ENCODE assay signal across 23 cellular contexts in genomic region chr9:16102154-16102553, GRCh38.
"Had no signal": no experiment of that assay in that cellular context is flagged by ENCODE, and none has a peak within 500 bp of the region (broad histone marks: within the 10 kb centered on the region; RNA-seq: fewer than 3 reads in every experiment).

No MANE protein-coding gene starts in this region.

- DNase-seq: activated B cell treated with CpG ODN at 0.5 μM for 24 hours; activated CD4-positive, alpha-beta T cell treated with anti-CD3 and anti-CD28 coated beads, Interleukin-2, amount 50 U/mL, for 1 hour; activated CD8-positive, alpha-beta T cell treated with anti-CD3 and anti-CD28 coated beads for 36 hours; activated gamma-delta T cell treated with Interleukin-2 at 50 U/mL for 16 hours; activated T-cell treated with anti-CD3 and anti-CD28 coated beads, Interleukin-2, amount 50 U/mL, for 4 hours; dermis blood vessel endothelial cell; effector CD4-positive, alpha-beta T cell; esophagus squamous epithelium; glutamatergic neuron; left cardiac atrium; mammary epithelial cell; stimulated activated CD4-positive, alpha-beta T cell treated with anti-CD3 and anti-CD28 coated beads, Interleukin-12 subunit alpha, Interleukin-12 subunit beta, amount 100 ng/mL, for 4 hours; stimulated activated CD4-positive, alpha-beta T cell treated with anti-CD3 and anti-CD28 coated beads, Interleukin-4, amount 100 ng/mL, for 1 hour; stimulated activated naive CD8-positive, alpha-beta T cell treated with anti-CD3 and anti-CD28 coated beads, Interleukin-15, Interleukin-2, amounts not matched to agents 100 U/mL and 50 U/mL, for 24 hours; T-cell; testis; trophoblast cell had no signal

- H3K9me3 Mint-ChIP-seq: activated B cell treated with CpG ODN at 0.5 μM for 24 hours; activated CD8-positive, alpha-beta T cell treated with anti-CD3 and anti-CD28 coated beads for 36 hours; activated naive CD4-positive, alpha-beta T cell treated with anti-CD3 and anti-CD28 coated beads, Interleukin-2, amount 50 U/mL, for 72 hours; activated T-cell treated with anti-CD3 and anti-CD28 coated beads, Interleukin-2, amount 50 U/mL, for 4 hours; activated T-helper 17 cell treated with anti-CD3 and anti-CD28 coated beads, Interleukin-2, amount 50 U/mL, for 72 hours; T-cell had no signal

- H3K36me3 ChIP-seq: esophagus squamous epithelium, vagina had no signal

- H3K27me3 Mint-ChIP-seq: activated B cell treated with CpG ODN at 0.5 μM for 24 hours; activated CD8-positive, alpha-beta T cell treated with anti-CD3 and anti-CD28 coated beads for 36 hours; activated T-helper 17 cell treated with anti-CD3 and anti-CD28 coated beads, Interleukin-2, amount 50 U/mL, for 72 hours; T-cell had no signal

- H3K4me3 ChIP-seq: esophagus squamous epithelium, skin epidermis, testis, vagina had no signal

- H3K4me1 Mint-ChIP-seq: activated B cell treated with CpG ODN at 0.5 μM for 24 hours; activated T-helper 17 cell treated with anti-CD3 and anti-CD28 coated beads, Interleukin-2, amount 50 U/mL, for 72 hours; T-cell had no signal

- H3K36me3 Mint-ChIP-seq: activated naive CD4-positive, alpha-beta T cell treated with anti-CD3 and anti-CD28 coated beads, Interleukin-2, amount 50 U/mL, for 72 hours; T-cell had no signal

- H3K4me3 Mint-ChIP-seq: activated B cell treated with CpG ODN at 0.5 μM for 24 hours; activated CD8-positive, alpha-beta T cell treated with anti-CD3 and anti-CD28 coated beads for 36 hours; activated T-cell treated with anti-CD3 and anti-CD28 coated beads, Interleukin-2, amount 50 U/mL, for 4 hours; activated T-helper 17 cell treated with anti-CD3 and anti-CD28 coated beads, Interleukin-2, amount 50 U/mL, for 72 hours; T-cell had no signal

- H3K27ac ChIP-seq: epithelial cell of prostate, esophagus squamous epithelium, skin epidermis, testis, vagina had no signal

- H3K27me3 ChIP-seq: esophagus squamous epithelium, testis, vagina had no signal

- ATAC-seq: activated CD8-positive, alpha-beta T cell treated with anti-CD3 and anti-CD28 coated beads for 36 hours; activated naive CD4-positive, alpha-beta T cell treated with anti-CD3 and anti-CD28 coated beads, Interleukin-2, amount 50 U/mL, for 72 hours; activated T-cell treated with anti-CD3 and anti-CD28 coated beads, Interleukin-2, amount 50 U/mL, for 4 hours; activated T-helper 17 cell treated with anti-CD3 and anti-CD28 coated beads, Interleukin-2, amount 50 U/mL, for 72 hours; left cardiac atrium; sciatic nerve; stimulated activated naive CD8-positive, alpha-beta T cell treated with anti-CD3 and anti-CD28 coated beads, Interleukin-15, Interleukin-2, amounts not matched to agents 100 U/mL and 50 U/mL, for 24 hours; T-cell had no signal

- H3K9me3 ChIP-seq: esophagus squamous epithelium, testis, vagina had no signal

- H3K27ac Mint-ChIP-seq: activated B cell treated with CpG ODN at 0.5 μM for 24 hours; activated CD8-positive, alpha-beta T cell treated with anti-CD3 and anti-CD28 coated beads for 36 hours; activated naive CD4-positive, alpha-beta T cell treated with anti-CD3 and anti-CD28 coated beads, Interleukin-2, amount 50 U/mL, for 72 hours; activated T-helper 17 cell treated with anti-CD3 and anti-CD28 coated beads, Interleukin-2, amount 50 U/mL, for 72 hours; T-cell had no signal
